Comparison of ENCODE assay signal across 17 cellular contexts in genomic region chr11:69192282-69192681, GRCh38.
"Had no signal": no experiment of that assay in that cellular context is flagged by ENCODE, and none has a peak within 500 bp of the region (broad histone marks: within the 10 kb centered on the region; RNA-seq: fewer than 3 reads in every experiment).

No MANE protein-coding gene starts in this region.

- H3K27me3 ChIP-seq: adrenal gland, thyroid gland had no signal

- H3K27ac ChIP-seq: adrenal gland, esophagus squamous epithelium, thyroid gland had no signal

- ATAC-seq: activated naive CD4-positive, alpha-beta T cell treated with anti-CD3 and anti-CD28 coated beads, Interleukin-2, amount 50 U/mL, for 72 hours; natural killer cell; T-cell had no signal

- H3K27me3 Mint-ChIP-seq: T-cell had no signal

- H3K4me3 ChIP-seq: adrenal gland, esophagus squamous epithelium, thyroid gland had no signal

- H3K4me3 Mint-ChIP-seq: activated T-helper 1 cell treated with anti-CD3 and anti-CD28 coated beads, Interleukin-12 subunit alpha, Interleukin-12 subunit beta, Interleukin-2, Interleukin-4 antibody, amounts not matched to agents 30 ng/mL and 10 ng/mL and 1 ng/mL, durations not matched to agents 14 hours and 24 hours and 36 hours; natural killer cell had no signal

- H3K36me3 Mint-ChIP-seq: natural killer cell, T-cell had no signal

- H3K27ac Mint-ChIP-seq: activated naive CD4-positive, alpha-beta T cell treated with anti-CD3 and anti-CD28 coated beads, Interleukin-2, amount 50 U/mL, for 72 hours; activated T-helper 1 cell treated with anti-CD3 and anti-CD28 coated beads, Interleukin-12 subunit alpha, Interleukin-12 subunit beta, Interleukin-2, Interleukin-4 antibody, amounts not matched to agents 30 ng/mL and 10 ng/mL and 1 ng/mL, durations not matched to agents 14 hours and 24 hours and 36 hours; natural killer cell; T-cell had no signal

- H3K4me1 ChIP-seq: adrenal gland, esophagus squamous epithelium had no signal

- H3K9me3 ChIP-seq: adrenal gland, thyroid gland had no signal

- H3K4me1 Mint-ChIP-seq: natural killer cell had no signal

- DNase-seq: activated CD4-positive, alpha-beta T cell treated with anti-CD3 and anti-CD28 coated beads, Interleukin-2, amount 50 U/mL, for 4 hours; activated CD4-positive, CD25-positive, alpha-beta regulatory T cell treated with anti-CD3 and anti-CD28 coated beads, Interleukin-2, amount 50 U/mL, for 72 hours; activated gamma-delta T cell treated with Interleukin-2 at 50 U/mL for 16 hours; adrenal gland; effector CD8-positive, alpha-beta T cell; esophagus squamous epithelium; mesendoderm; natural killer cell; nucleus accumbens; posterior cingulate gyrus; stimulated activated CD4-positive, alpha-beta T cell treated with anti-CD3 and anti-CD28 coated beads, Interleukin-12 subunit alpha, Interleukin-12 subunit beta, amount 100 ng/mL, for 4 hours; stimulated activated CD4-positive, alpha-beta T cell treated with anti-CD3 and anti-CD28 coated beads, Interleukin-2, amount 100 ng/mL, for 24 hours; stimulated activated naive CD4-positive, alpha-beta T cell treated with Interleukin-2 at 50 U/mL for 16 hours; T-cell; thyroid gland had no signal

- H3K36me3 ChIP-seq: adrenal gland, esophagus squamous epithelium, thyroid gland had no signal
